ENCODE assay signal across 13 cellular contexts in genomic region chr11:114233755-114234154, GRCh38.
A peak's percentile ranks its signal among the peaks of the same experiment; 100 is the strongest.
DNase-seq lines count a peak whose midpoint lies in the region; ATAC-seq and TF ChIP-seq lines count a peak whose summit lies in the region.
"Had no signal": no experiment of that assay in that cellular context is flagged by ENCODE, and none has a peak within 500 bp of the region (broad histone marks: within the 10 kb centered on the region; RNA-seq: fewer than 3 reads in every experiment).

No MANE protein-coding gene starts in this region.

- intact Hi-C loops in left colon (cut with DNase I, micrococcal nuclease): no loop called here

- TF ChIP-seq CTCF in C4-2B (conservative IDR thresholded peaks at IDR 0.05): no peak
- no peak for TF ChIP-seq CTCF in GM13977 (IDR thresholded peaks at IDR 0.05; ENCODE audit: extremely low read depth, insufficient read depth, missing control alignments)

- peaks cover 15% of the 10 kb centered on the region for H3K36me3 ChIP-seq in adipocyte (ENCODE audit: control insufficient read depth, insufficient read depth, low read length, severe bottlenecking)
- H3K36me3 ChIP-seq: breast epithelium, MG63 had no signal

- in situ Hi-C loops in GM13977 (cut with MboI; ENCODE audit: low pct_unique_long_range_greater_than_20kb, low sequenced_read_pairs, unreplicated experiment): no loop called here

- peak overlapping the region; percentile 62; the same call in 1 of the 2 replicates for H3K27ac ChIP-seq in C4-2B
- H3K27ac ChIP-seq: breast epithelium, epithelial cell of prostate had no signal

- ATAC-seq in left colon: peak; percentile 55
- ATAC-seq in GM21723 (IDR thresholded peaks at IDR 0.05; ENCODE audit: unreplicated experiment): no peak
- no peak for ATAC-seq in GM18519 (IDR thresholded peaks at IDR 0.05; ENCODE audit: low FRiP score, unreplicated experiment)
- ATAC-seq: stimulated activated naive B cell treated with anti-CD40 and anti-IgM and Interleukin-4, amounts not matched to agents 10 μg/mL and 1 μg/mL and 100 μg/mL, for 72 hours had no signal

- DNase-seq in NCI-H1092 treated with DMSO at 0.1 percent for 48 hours (lab: John Stamatoyannopoulos, UW): peak; percentile 14
- DNase-seq in adipocyte (ENCODE audit: low read depth): peak; percentile 62
- no peak for DNase-seq in left colon
- no peak for DNase-seq in effector CD8-positive, alpha-beta T cell (lab: John Stamatoyannopoulos, UW)
- DNase-seq in GM13977 (ENCODE audit: low spot score): no peak
- DNase-seq: MG63; stimulated activated CD4-positive, alpha-beta T cell treated with anti-CD3 and anti-CD28 coated beads, Interleukin-4, amount 100 ng/mL, for 1 hour; stimulated activated naive B cell treated with anti-CD40 and anti-IgM and Interleukin-4, amounts not matched to agents 10 μg/mL and 1 μg/mL and 100 μg/mL, for 72 hours had no signal

- no peaks in the 10 kb centered on the region for H3K27me3 ChIP-seq in adipocyte (replicated peaks; ENCODE audit: control insufficient read depth, insufficient read depth, low read length)
- H3K27me3 ChIP-seq: breast epithelium had no signal

- peaks cover 53% of the 10 kb centered on the region for H3K4me1 ChIP-seq in adipocyte (ENCODE audit: control insufficient read depth, insufficient read depth, low read length)
- H3K4me1 ChIP-seq: breast epithelium had no signal

- no peaks in the 10 kb centered on the region for H3K9me3 ChIP-seq in adipocyte (ENCODE audit: control insufficient read depth, low read length)
- H3K9me3 ChIP-seq: breast epithelium, MG63 had no signal

- no peak overlapping the region for H3K9ac ChIP-seq in adipocyte (ENCODE audit: low read length)

- no peak overlapping the region for H3K4me3 ChIP-seq in adipocyte (ENCODE audit: low read length)
- H3K4me3 ChIP-seq: breast epithelium, MG63 had no signal

Comparison
In these comparisons a context has a peak if more than half of its experiments do, and no peak if none do; other contexts are left out.
1. DNase-seq: peak in NCI-H1092 treated with DMSO at 0.1 percent for 48 hours (single experiment) and adipocyte (single experiment); none in left colon (0 of 2), effector CD8-positive, alpha-beta T cell (single experiment) and GM13977 (single experiment).